ENCODE assay signal across 1 cellular context in genomic region chr2:238706673-238707072, GRCh38.
TF ChIP-seq lines count a peak whose summit lies in the region.

No MANE protein-coding gene starts in this region.

TF ChIP-seq in SK-N-SH, 30 proteins besides CTCF, POLR2A, EP300 and RAD21:
- TF ChIP-seq PBX3 (IDR thresholded peaks at IDR 0.05) (no peak), MAX (IDR thresholded peaks at IDR 0.05; ENCODE audit: low read depth) (no peak), RCOR1 (IDR thresholded peaks at IDR 0.05; ENCODE audit: low read length) (no peak), FOXM1 (IDR thresholded peaks at IDR 0.05; ENCODE audit: low read depth) (no peak), NRF1 (IDR thresholded peaks at IDR 0.05; ENCODE audit: low read depth, low read length) (no peak), REST (IDR thresholded peaks at IDR 0.05; ENCODE audit: low read depth, low read length) (no peak), MEF2A (IDR thresholded peaks at IDR 0.05; ENCODE audit: borderline replicate concordance, low read depth) (no peak), FOXJ3 (CRISPR knock-in tag; IDR thresholded peaks at IDR 0.05) (no peak), FOSL2 (IDR thresholded peaks at IDR 0.05; ENCODE audit: borderline replicate concordance, low read depth) (no peak), RFX5 (IDR thresholded peaks at IDR 0.05; ENCODE audit: low read length) (no peak), ELF1 (IDR thresholded peaks at IDR 0.05) (no peak), TAF1 (IDR thresholded peaks at IDR 0.05; ENCODE audit: borderline replicate concordance, low read depth, low read length) (no peak), GABPA (IDR thresholded peaks at IDR 0.05; ENCODE audit: low read depth) (no peak), SIN3A (IDR thresholded peaks at IDR 0.05; ENCODE audit: borderline replicate concordance, low read depth, low read length) (no peak), YY1 (IDR thresholded peaks at IDR 0.05; ENCODE audit: low read depth) (no peak), IRF3 (IDR thresholded peaks at IDR 0.05; ENCODE audit: low read depth, low read length) (no peak), NFIC (IDR thresholded peaks at IDR 0.05; ENCODE audit: borderline replicate concordance) (no peak), RXRA (IDR thresholded peaks at IDR 0.05; ENCODE audit: borderline replicate concordance, low read depth) (no peak), JUND (IDR thresholded peaks at IDR 0.05) (no peak), POLR2AphosphoS5 (IDR thresholded peaks at IDR 0.05; ENCODE audit: low read depth, low read length) (no peak)
